In genomic region chr5:111859533-111860270, GRCh38 we compare ENCODE assay signal across 13 cellular contexts.
DNase-seq lines count a peak whose midpoint lies in the region; ATAC-seq and TF ChIP-seq lines count a peak whose summit lies in the region.
"Had no signal": no experiment of that assay in that cellular context is flagged by ENCODE, and none has a peak within 500 bp of the region (broad histone marks: within the 10 kb centered on the region; RNA-seq: fewer than 3 reads in every experiment).

No MANE protein-coding gene starts in this region.

- no peak for TF ChIP-seq CTCF in AG10803 (conservative IDR thresholded peaks at IDR 0.05; ENCODE audit: low read length)
- TF ChIP-seq CTCF in epithelial cell of proximal tubule (conservative IDR thresholded peaks at IDR 0.05; ENCODE audit: low read depth, low read length) = no peak
- TF ChIP-seq CTCF in mesothelial cell of epicardium (IDR thresholded peaks at IDR 0.05; ENCODE audit: unreplicated experiment) = no peak

- no peak overlapping the region for H3K4me3 Mint-ChIP-seq in mesothelial cell of epicardium
- H3K4me3 Mint-ChIP-seq: activated naive CD8-positive, alpha-beta T cell treated with anti-CD3 and anti-CD28 coated beads, Interleukin-2, amount 50 U/mL, for 24 hours; CD14-positive monocyte; naive thymus-derived CD8-positive, alpha-beta T cell had no signal

- ATAC-seq in HG03108 (IDR thresholded peaks at IDR 0.05; ENCODE audit: unreplicated experiment) (no peak), GM18498 (IDR thresholded peaks at IDR 0.05; ENCODE audit: unreplicated experiment) (no peak), HG03565 (IDR thresholded peaks at IDR 0.05; ENCODE audit: unreplicated experiment) (no peak)
- ATAC-seq: activated naive CD8-positive, alpha-beta T cell treated with anti-CD3 and anti-CD28 coated beads, Interleukin-2, amount 50 U/mL, for 24 hours; naive thymus-derived CD8-positive, alpha-beta T cell had no signal

- DNase-seq in AG10803 (ENCODE audit: low read depth) (peak; percentile 91), LHCN-M2 (ENCODE audit: low read depth) (peak; percentile 91), epithelial cell of proximal tubule (ENCODE audit: low read depth) (peak; percentile 79), mesothelial cell of epicardium (ENCODE audit: low spot score in 2 of 2, unreplicated experiment in 2 of 2) (no peak), UCSD-AML1 (lab: John Stamatoyannopoulos, UW; ENCODE audit: unreplicated experiment) (no peak)
- DNase-seq: activated naive CD8-positive, alpha-beta T cell treated with anti-CD3 and anti-CD28 coated beads, Interleukin-2, amount 50 U/mL, for 24 hours; KG1; naive thymus-derived CD8-positive, alpha-beta T cell; stimulated activated CD8-positive, alpha-beta memory T cell treated with anti-CD3 and anti-CD28 coated beads, Interleukin-4, amount 100 ng/mL, for 48 hours had no signal

- H3K4me3 ChIP-seq in AG10803 (ENCODE audit: low read length) (no peak overlapping the region), epithelial cell of proximal tubule (ENCODE audit: low read depth, low read length) (no peak overlapping the region)

- H3K27me3 Mint-ChIP-seq in mesothelial cell of epicardium (ENCODE audit: low read depth) = no peaks in the 10 kb centered on the region
- H3K27me3 Mint-ChIP-seq: activated naive CD8-positive, alpha-beta T cell treated with anti-CD3 and anti-CD28 coated beads, Interleukin-2, amount 50 U/mL, for 24 hours had no signal

- no peaks in the 10 kb centered on the region for H3K36me3 Mint-ChIP-seq in mesothelial cell of epicardium
- H3K36me3 Mint-ChIP-seq: CD14-positive monocyte; naive thymus-derived CD8-positive, alpha-beta T cell had no signal

- peaks cover 4% of the 10 kb centered on the region for H3K9me3 Mint-ChIP-seq in mesothelial cell of epicardium
- H3K9me3 Mint-ChIP-seq: activated naive CD8-positive, alpha-beta T cell treated with anti-CD3 and anti-CD28 coated beads, Interleukin-2, amount 50 U/mL, for 24 hours had no signal

- peak overlapping the region; percentile 2 for H3K27ac Mint-ChIP-seq in mesothelial cell of epicardium
- H3K27ac Mint-ChIP-seq: activated naive CD8-positive, alpha-beta T cell treated with anti-CD3 and anti-CD28 coated beads, Interleukin-2, amount 50 U/mL, for 24 hours; CD14-positive monocyte; naive thymus-derived CD8-positive, alpha-beta T cell had no signal

- peaks cover 37% of the 10 kb centered on the region for H3K4me1 Mint-ChIP-seq in mesothelial cell of epicardium
- H3K4me1 Mint-ChIP-seq: activated naive CD8-positive, alpha-beta T cell treated with anti-CD3 and anti-CD28 coated beads, Interleukin-2, amount 50 U/mL, for 24 hours; CD14-positive monocyte; naive thymus-derived CD8-positive, alpha-beta T cell had no signal

Comparison
In these comparisons a context has a peak if more than half of its experiments do, and no peak if none do; other contexts are left out.
1. DNase-seq: peak in AG10803 (single experiment), LHCN-M2 (single experiment) and epithelial cell of proximal tubule (single experiment); none in mesothelial cell of epicardium (0 of 2) and UCSD-AML1 (single experiment).